In genomic region chr10:122181055-122181732, GRCh38 we compare ENCODE assay signal across 1 cellular context.
TF ChIP-seq lines count a peak whose summit lies in the region.

No MANE protein-coding gene starts in this region.

TF ChIP-seq in GM23338, 12 proteins besides CTCF, POLR2A, EP300 and RAD21 (continued from another document):
- TF ChIP-seq ZNF462 (CRISPR knock-in tag; IDR thresholded peaks at IDR 0.05): no peak
TF ChIP-seq in GM23338: peak in this region for 0.
